22 cellular contexts compared by ENCODE assay signal in genomic region chr6:25028346-25028745, GRCh38.
DNase-seq lines count a peak whose midpoint lies in the region; ATAC-seq and TF ChIP-seq lines count a peak whose summit lies in the region.
"Had no signal": no experiment of that assay in that cellular context is flagged by ENCODE, and none has a peak within 500 bp of the region (broad histone marks: within the 10 kb centered on the region; RNA-seq: fewer than 3 reads in every experiment).

No MANE protein-coding gene starts in this region.

- H3K27ac ChIP-seq in BLaER1 (peak overlapping the region; percentile 75), Karpas-422 (ENCODE audit: low read length) (peak overlapping the region; percentile 96)
- H3K27ac ChIP-seq: 22Rv1, WERI-Rb-1 had no signal

- H3K36me3 ChIP-seq in BLaER1, result peaks cover 20% of the 10 kb centered on the region
- peaks cover 11% of the 10 kb centered on the region for H3K36me3 ChIP-seq in Karpas-422 (ENCODE audit: insufficient read depth, low read length)
- H3K36me3 ChIP-seq: Peyer's patch, transverse colon, WERI-Rb-1 had no signal

- H3K9me2 ChIP-seq in Karpas-422 (replicated peaks; ENCODE audit: insufficient read depth, low read length), result no peaks in the 10 kb centered on the region

- H4K20me1 ChIP-seq in BLaER1, result no peaks in the 10 kb centered on the region
- no peaks in the 10 kb centered on the region for H4K20me1 ChIP-seq in Karpas-422 (ENCODE audit: insufficient read depth, low read depth, low read length)

- H3K27me3 ChIP-seq in BLaER1 (no peaks in the 10 kb centered on the region), Karpas-422 (ENCODE audit: low read length) (no peaks in the 10 kb centered on the region)
- H3K27me3 ChIP-seq: Peyer's patch, transverse colon had no signal

- H3K9me3 ChIP-seq in BLaER1 (peaks cover 11% of the 10 kb centered on the region), Karpas-422 (ENCODE audit: low read length) (no peaks in the 10 kb centered on the region)
- H3K9me3 ChIP-seq: Peyer's patch, transverse colon had no signal

- no peak overlapping the region; the same call in 1 of the 2 replicates for H3K9ac ChIP-seq in BLaER1
- H3K9ac ChIP-seq in Karpas-422 (ENCODE audit: low read length), result peak overlapping the region; percentile 72

- H3K4me1 ChIP-seq in BLaER1 (peaks cover 74% of the 10 kb centered on the region), Karpas-422 (ENCODE audit: low read length) (peaks cover 55% of the 10 kb centered on the region)

- H3K4me1 Mint-ChIP-seq in activated CD8-positive, alpha-beta T cell treated with anti-CD3 and anti-CD28 coated beads, Interleukin-2, amount 10 ng/mL, durations not matched to agents 7 days and 5 days (ENCODE audit: low read depth), result peaks cover 49% of the 10 kb centered on the region

- POLR2A ChIA-PET in activated CD8-positive, alpha-beta T cell treated with anti-CD3 and anti-CD28 coated beads, Interleukin-2, amount 10 ng/mL, durations not matched to agents 7 days and 5 days (lab: Charles Lee), result interaction anchor here (0.6 to 3.5 kb wide), 7 partner anchors 8 to 172 kb away, joined by 3 to 17 read pairs (median 3); no protein-coding TSS in a partner anchor

- no peak for TF ChIP-seq CTCF in omental fat pad (IDR thresholded peaks at IDR 0.05)

- peaks cover 48% of the 10 kb centered on the region for H3K79me2 ChIP-seq in Karpas-422 (ENCODE audit: low read length)

- H3K27ac Mint-ChIP-seq in activated CD8-positive, alpha-beta T cell treated with anti-CD3 and anti-CD28 coated beads, Interleukin-2, amount 10 ng/mL, durations not matched to agents 7 days and 5 days, result peak overlapping the region; percentile 81
- H3K27ac Mint-ChIP-seq: stimulated activated naive CD8-positive, alpha-beta T cell treated with anti-CD3 and anti-CD28 coated beads, Interleukin-15, Interleukin-2, amounts not matched to agents 100 ng/mL and 50 ng/mL, for 24 hours had no signal

- peaks cover 35% of the 10 kb centered on the region for H3K36me3 Mint-ChIP-seq in activated CD8-positive, alpha-beta T cell treated with anti-CD3 and anti-CD28 coated beads, Interleukin-2, amount 10 ng/mL, durations not matched to agents 7 days and 5 days (ENCODE audit: low read depth)
- H3K36me3 Mint-ChIP-seq: naive B cell had no signal

- peak overlapping the region; percentile 83 for H3K4me2 ChIP-seq in BLaER1
- H3K4me2 ChIP-seq in Karpas-422 (ENCODE audit: low read depth, low read length, poor library complexity, severe bottlenecking), result peak overlapping the region; percentile 84

- no peaks in the 10 kb centered on the region for H3K27me3 Mint-ChIP-seq in activated CD8-positive, alpha-beta T cell treated with anti-CD3 and anti-CD28 coated beads, Interleukin-2, amount 10 ng/mL, durations not matched to agents 7 days and 5 days (ENCODE audit: low read depth)
- H3K27me3 Mint-ChIP-seq: naive B cell; stimulated activated naive CD8-positive, alpha-beta T cell treated with anti-CD3 and anti-CD28 coated beads, Interleukin-15, Interleukin-2, amounts not matched to agents 100 ng/mL and 50 ng/mL, for 24 hours had no signal

- H3K4me3 Mint-ChIP-seq in activated CD8-positive, alpha-beta T cell treated with anti-CD3 and anti-CD28 coated beads, Interleukin-2, amount 10 ng/mL, durations not matched to agents 7 days and 5 days, result no peak overlapping the region

- CTCF ChIA-PET in activated CD8-positive, alpha-beta T cell treated with anti-CD3 and anti-CD28 coated beads, Interleukin-2, amount 10 ng/mL, durations not matched to agents 7 days and 5 days (lab: Charles Lee), result interaction anchor here (1.8 to 6.9 kb wide), 14 partner anchors 8 to 447 kb away, joined by 5 to 159 read pairs (median 45); partner anchors contain the start of gene RIPOR2

- no peaks in the 10 kb centered on the region for H3K9me3 Mint-ChIP-seq in activated CD8-positive, alpha-beta T cell treated with anti-CD3 and anti-CD28 coated beads, Interleukin-2, amount 10 ng/mL, durations not matched to agents 7 days and 5 days (ENCODE audit: insufficient read depth)
- H3K9me3 Mint-ChIP-seq: activated T-helper 2 cell treated with anti-CD3 and anti-CD28 coated beads, Interferon-gamma antibody, Interleukin-2, Interleukin-4, amounts not matched to agents 10 μg/mL and 5 μg/mL and 100 μg/mL, durations not matched to agents 14 hours and 24 hours and 36 hours; naive B cell; stimulated activated naive CD8-positive, alpha-beta T cell treated with anti-CD3 and anti-CD28 coated beads, Interleukin-15, Interleukin-2, amounts not matched to agents 100 ng/mL and 50 ng/mL, for 24 hours had no signal

- intact Hi-C loops in left colon (cut with DNase I, micrococcal nuclease), result no loop called here

- no peak overlapping the region for H3K4me3 ChIP-seq in BLaER1
- peak overlapping the region; percentile 65 for H3K4me3 ChIP-seq in Karpas-422 (ENCODE audit: low read length)
- H3K4me3 ChIP-seq: transverse colon had no signal

- peak; percentile 28 for DNase-seq in DMS 273 (lab: John Stamatoyannopoulos, UW; ENCODE audit: unreplicated experiment)
- no peak for DNase-seq in DMS 273 treated with DMSO at 0.1 percent for 48 hours (lab: John Stamatoyannopoulos, UW)
- peak; percentile 93 for DNase-seq in Karpas-422
- no peak for DNase-seq in activated CD8-positive, alpha-beta T cell treated with anti-CD3 and anti-CD28 coated beads, Interleukin-2, amount 10 ng/mL, durations not matched to agents 7 days and 5 days
- no peak for DNase-seq in omental fat pad (ENCODE audit: low spot score)
- no peak for DNase-seq in left colon
- DNase-seq: AML-193; amygdala; mesenchymal stem cell; naive B cell; NCI-H1092; NCI-H1930; NK-92 treated with Interleukin-12 subunit alpha and Interleukin-12 subunit beta, amount 100 ng/mL, for 24 hours; Peyer's patch; stimulated activated CD4-positive, alpha-beta T cell treated with anti-CD3 and anti-CD28 coated beads, Interleukin-4, amount 100 ng/mL, for 1 hour; transverse colon; WERI-Rb-1 had no signal

- no peak for ATAC-seq in activated CD8-positive, alpha-beta T cell treated with anti-CD3 and anti-CD28 coated beads, Interleukin-2, amount 10 ng/mL, durations not matched to agents 7 days and 5 days
- ATAC-seq in omental fat pad (ENCODE audit: low FRiP score) (no peak), HG03439 (IDR thresholded peaks at IDR 0.05; ENCODE audit: unreplicated experiment) (no peak), left colon (no peak)

- H2AFZ ChIP-seq in Karpas-422 (ENCODE audit: low read length), result no peak overlapping the region

Comparison
In these comparisons a context has a peak if more than half of its experiments do, and no peak if none do; other contexts are left out.
1. DNase-seq: peak in DMS 273 (single experiment) and Karpas-422 (single experiment); none in DMS 273 treated with DMSO at 0.1 percent for 48 hours (single experiment), activated CD8-positive, alpha-beta T cell treated with anti-CD3 and anti-CD28 coated beads, Interleukin-2, amount 10 ng/mL, durations not matched to agents 7 days and 5 days (single experiment), omental fat pad (single experiment) and left colon (0 of 2).